13 cellular contexts compared by ENCODE assay signal in genomic region chr1:77984629-77985028, GRCh38.
"Had no signal": no experiment of that assay in that cellular context is flagged by ENCODE, and none has a peak within 500 bp of the region (broad histone marks: within the 10 kb centered on the region; RNA-seq: fewer than 3 reads in every experiment).

No MANE protein-coding gene starts in this region.

- H3K36me3 Mint-ChIP-seq: natural killer cell treated with Interleukin-12 subunit alpha and Interleukin-12 subunit beta and Interleukin-15 and Interleukin-18, amount 100 ng/mL, for 72 hours had no signal

- H3K36me3 ChIP-seq: tibial nerve had no signal

- H3K9me3 Mint-ChIP-seq: activated B cell treated with CpG ODN at 0.5 μM for 24 hours; activated CD4-positive, alpha-beta T cell treated with anti-CD3 and anti-CD28 coated beads, Interleukin-2, amount 10 ng/mL, durations not matched to agents 24 days and 14 days; dendritic cell treated with granulocyte-macrophage colony-stimulating factor and Interleukin-4, amounts not matched to agents 40 ng/mL and 50 ng/mL, for 4 days; effector memory CD8-positive, alpha-beta T cell; natural killer cell treated with Interleukin-12 subunit alpha and Interleukin-12 subunit beta and Interleukin-15 and Interleukin-18, amount 100 ng/mL, for 72 hours had no signal

- H3K27ac Mint-ChIP-seq: activated B cell treated with CpG ODN at 0.5 μM for 24 hours; activated CD4-positive, alpha-beta T cell treated with anti-CD3 and anti-CD28 coated beads, Interleukin-2, amount 10 ng/mL, durations not matched to agents 24 days and 14 days; dendritic cell treated with granulocyte-macrophage colony-stimulating factor and Interleukin-4, amounts not matched to agents 40 ng/mL and 50 ng/mL, for 4 days; natural killer cell treated with Interleukin-12 subunit alpha and Interleukin-12 subunit beta and Interleukin-15 and Interleukin-18, amount 100 ng/mL, for 72 hours had no signal

- H3K9me3 ChIP-seq: mucosa of descending colon, tibial nerve had no signal

- H3K4me3 ChIP-seq: mucosa of descending colon, skin epidermis, tibial nerve had no signal

- ATAC-seq: effector memory CD8-positive, alpha-beta T cell; mucosa of descending colon; natural killer cell treated with Interleukin-12 subunit alpha and Interleukin-12 subunit beta and Interleukin-15 and Interleukin-18, amount 100 ng/mL, for 72 hours had no signal

- H3K4me3 Mint-ChIP-seq: activated B cell treated with CpG ODN at 0.5 μM for 24 hours; activated CD4-positive, alpha-beta T cell treated with anti-CD3 and anti-CD28 coated beads, Interleukin-2, amount 10 ng/mL, durations not matched to agents 24 days and 14 days; dendritic cell treated with granulocyte-macrophage colony-stimulating factor and Interleukin-4, amounts not matched to agents 40 ng/mL and 50 ng/mL, for 4 days; effector memory CD8-positive, alpha-beta T cell; natural killer cell treated with Interleukin-12 subunit alpha and Interleukin-12 subunit beta and Interleukin-15 and Interleukin-18, amount 100 ng/mL, for 72 hours had no signal

- H3K27me3 Mint-ChIP-seq: activated B cell treated with CpG ODN at 0.5 μM for 24 hours; activated CD4-positive, alpha-beta T cell treated with anti-CD3 and anti-CD28 coated beads, Interleukin-2, amount 10 ng/mL, durations not matched to agents 24 days and 14 days; dendritic cell treated with granulocyte-macrophage colony-stimulating factor and Interleukin-4, amounts not matched to agents 40 ng/mL and 50 ng/mL, for 4 days; effector memory CD8-positive, alpha-beta T cell; natural killer cell treated with Interleukin-12 subunit alpha and Interleukin-12 subunit beta and Interleukin-15 and Interleukin-18, amount 100 ng/mL, for 72 hours had no signal

- H3K27me3 ChIP-seq: tibial nerve had no signal

- DNase-seq: activated B cell treated with CpG ODN at 0.5 μM for 24 hours; activated CD4-positive, alpha-beta T cell treated with anti-CD3 and anti-CD28 coated beads, Interleukin-2, amount 10 ng/mL, durations not matched to agents 24 days and 14 days; activated gamma-delta T cell treated with Interleukin-2 at 50 U/mL for 16 hours; cerebellar nuclear complex; effector memory CD8-positive, alpha-beta T cell; mammary epithelial cell; mucosa of descending colon; SIG-M5; T-helper 2 cell had no signal
